ENCODE assay signal across 1 cellular context in genomic region chr15:70585707-70586034, GRCh38.
TF ChIP-seq lines count a peak whose summit lies in the region.

No MANE protein-coding gene starts in this region.

TF ChIP-seq in WTC11, 78 proteins besides CTCF, POLR2A, EP300 and RAD21 (continued from another document):
- no peak for TF ChIP-seq GRHL2 (CRISPR knock-in tag; IDR thresholded peaks at IDR 0.05; ENCODE audit: insufficient replicate concordance, severe bottlenecking)
- no peak for TF ChIP-seq USF1 (CRISPR knock-in tag; IDR thresholded peaks at IDR 0.05)
- TF ChIP-seq ATF2 (CRISPR knock-in tag; IDR thresholded peaks at IDR 0.05; ENCODE audit: borderline replicate concordance, low read depth): no peak
- no peak for TF ChIP-seq ERG (CRISPR knock-in tag; IDR thresholded peaks at IDR 0.05)
- no peak for TF ChIP-seq ZNF512 (CRISPR knock-in tag; IDR thresholded peaks at IDR 0.05; ENCODE audit: borderline replicate concordance)
- TF ChIP-seq TCF7 (CRISPR knock-in tag; IDR thresholded peaks at IDR 0.05; ENCODE audit: low read depth): no peak
- TF ChIP-seq ZSCAN18 (CRISPR knock-in tag; IDR thresholded peaks at IDR 0.05): no peak
- TF ChIP-seq ATF1 (CRISPR knock-in tag; IDR thresholded peaks at IDR 0.05): no peak
- no peak for TF ChIP-seq ETV6 (CRISPR knock-in tag; IDR thresholded peaks at IDR 0.05)
- TF ChIP-seq USF2 (CRISPR knock-in tag; IDR thresholded peaks at IDR 0.05): no peak
- TF ChIP-seq ZNF281 (CRISPR knock-in tag; IDR thresholded peaks at IDR 0.05): no peak
